10 cellular contexts compared by ENCODE assay signal in the genomic region with DNA sequence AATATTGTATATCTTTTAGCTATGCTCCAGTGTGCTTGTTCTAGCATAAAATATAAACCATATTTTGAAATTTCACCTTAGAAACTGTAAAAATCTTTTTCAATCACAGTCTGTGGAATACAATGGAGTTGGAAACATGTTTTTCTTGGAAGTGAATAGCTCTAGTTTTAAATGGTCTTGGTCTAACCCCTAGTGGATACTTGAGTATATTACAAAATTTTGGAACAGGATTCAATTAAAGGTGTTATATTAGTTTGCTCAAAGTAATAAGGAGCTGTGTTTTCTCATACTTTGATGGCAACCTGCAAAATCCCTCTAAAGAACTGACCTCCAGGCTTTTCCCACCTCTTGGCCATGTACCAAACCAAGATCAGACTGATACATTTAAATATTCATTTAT. TPM values are rescaled to one million over a fixed set of nuclear protein-coding genes. Genes with fewer than 3 reads are reported as not detected.
DNase-seq lines count a peak whose midpoint lies in the region; ATAC-seq and TF ChIP-seq lines count a peak whose summit lies in the region.
"Had no signal": no experiment of that assay in that cellular context is flagged by ENCODE, and none has a peak within 500 bp of the region (broad histone marks: within the 10 kb centered on the region; RNA-seq: fewer than 3 reads in every experiment).

No MANE protein-coding gene starts in this region.

- peak; percentile 22 for TF ChIP-seq CTCF in left ventricle myocardium inferior (IDR thresholded peaks at IDR 0.05; ENCODE audit: borderline replicate concordance)
- TF ChIP-seq CTCF in right atrium auricular region (IDR thresholded peaks at IDR 0.05): peak in 1 of 2 donors; percentile 35
- no peak for TF ChIP-seq CTCF in RWPE1 (conservative IDR thresholded peaks at IDR 0.05; ENCODE audit: low read depth)
- peak in 3 of 4 experiments; percentile 8 to 33 (median 21) for TF ChIP-seq CTCF in gastroesophageal sphincter (IDR thresholded peaks at IDR 0.05)
- TF ChIP-seq CTCF in stomach (IDR thresholded peaks at IDR 0.05): peak in 2 of 7 experiments; percentile 15 to 18

- no peak for TF ChIP-seq POLR2A in gastroesophageal sphincter (IDR thresholded peaks at IDR 0.05)
- TF ChIP-seq POLR2A in stomach (IDR thresholded peaks at IDR 0.05): no peak

- H3K4me1 Mint-ChIP-seq in CD8-positive, alpha-beta memory T cell: no peaks in the 10 kb centered on the region

- no peak overlapping the region for H3K27ac Mint-ChIP-seq in CD8-positive, alpha-beta memory T cell

- H3K27me3 ChIP-seq in left ventricle myocardium inferior (ENCODE audit: low read depth): no peaks in the 10 kb centered on the region
- H3K27me3 ChIP-seq in right atrium auricular region: no peaks in the 10 kb centered on the region
- H3K27me3 ChIP-seq in gastroesophageal sphincter: no peaks in the 10 kb centered on the region
- H3K27me3 ChIP-seq in stomach: no peaks in the 10 kb centered on the region
- H3K27me3 ChIP-seq in CD8-positive, alpha-beta memory T cell (ENCODE audit: insufficient read depth, low read length, poor library complexity, severe bottlenecking): no peaks in the 10 kb centered on the region
- H3K27me3 ChIP-seq: ovary had no signal

- H3K9me3 ChIP-seq in left ventricle myocardium inferior (replicated peaks) (no peaks in the 10 kb centered on the region), right atrium auricular region (no peaks in the 10 kb centered on the region), gastroesophageal sphincter (no peaks in the 10 kb centered on the region), stomach (no peaks in the 10 kb centered on the region)
- H3K9me3 ChIP-seq in CD8-positive, alpha-beta memory T cell (ENCODE audit: low read length): no peaks in the 10 kb centered on the region
- H3K9me3 ChIP-seq: ovary had no signal

- H3K36me3 ChIP-seq in left ventricle myocardium inferior (no peaks in the 10 kb centered on the region), right atrium auricular region (no peaks in the 10 kb centered on the region), gastroesophageal sphincter (no peaks in the 10 kb centered on the region), stomach (peaks cover 0 to 16% (median 0%) of the 10 kb centered on the region in 4 donors)
- no peaks in the 10 kb centered on the region for H3K36me3 ChIP-seq in CD8-positive, alpha-beta memory T cell (ENCODE audit: insufficient read depth, low read length)
- H3K36me3 ChIP-seq: ovary had no signal

- no peak for TF ChIP-seq EP300 in gastroesophageal sphincter (IDR thresholded peaks at IDR 0.05)
- no peak for TF ChIP-seq EP300 in stomach (IDR thresholded peaks at IDR 0.05)

- H3K4me1 ChIP-seq in left ventricle myocardium inferior (no peaks in the 10 kb centered on the region), right atrium auricular region (no peaks in the 10 kb centered on the region), gastroesophageal sphincter (no peaks in the 10 kb centered on the region), stomach (no peaks in the 10 kb centered on the region)
- H3K4me1 ChIP-seq in CD8-positive, alpha-beta memory T cell (ENCODE audit: insufficient read depth, low read length): no peaks in the 10 kb centered on the region

- no peaks in the 10 kb centered on the region for H3K27me3 Mint-ChIP-seq in CD8-positive, alpha-beta memory T cell

- H3K4me3 ChIP-seq in left ventricle myocardium inferior (no peak overlapping the region), right atrium auricular region (no peak overlapping the region), gastroesophageal sphincter (no peak overlapping the region), stomach (no peak overlapping the region)
- no peak overlapping the region for H3K4me3 ChIP-seq in CD8-positive, alpha-beta memory T cell (ENCODE audit: low read length)
- H3K4me3 ChIP-seq: ovary had no signal

- POLR2A ChIA-PET in RWPE1 (lab: Yijun Ruan, JAX; ENCODE audit: low non-redundant PET): no interaction called here
- POLR2A ChIA-PET in CD8-positive, alpha-beta memory T cell (lab: Charles Lee): no interaction called here

- DNase-seq in left ventricle myocardium inferior (no peak), right atrium auricular region (ENCODE audit: low spot score) (no peak), RWPE1 (ENCODE audit: low spot score) (peak; percentile 6), NCI-H2227 (lab: John Stamatoyannopoulos, UW; ENCODE audit: unreplicated experiment) (no peak), stomach (no peak), NCI-H1048 (lab: John Stamatoyannopoulos, UW) (no peak)
- no peak for DNase-seq in CD8-positive, alpha-beta memory T cell
- DNase-seq: COR-L47, ovary had no signal

- intact Hi-C loops in left ventricle myocardium inferior (cut with micrococcal nuclease): no loop called here
- intact Hi-C loops in stomach (cut with DNase I; ENCODE audit: low total_unique reads): no loop called here

- no peak overlapping the region for H3K4me3 Mint-ChIP-seq in CD8-positive, alpha-beta memory T cell

- H3K9me3 Mint-ChIP-seq in CD8-positive, alpha-beta memory T cell: no peaks in the 10 kb centered on the region

- H3K36me3 Mint-ChIP-seq in CD8-positive, alpha-beta memory T cell: peaks cover 0 to 46% (median 11%) of the 10 kb centered on the region in 3 donors

- no peak overlapping the region for H3K27ac ChIP-seq in left ventricle myocardium inferior (replicated peaks)
- H3K27ac ChIP-seq in right atrium auricular region: no peak overlapping the region
- H3K27ac ChIP-seq in RWPE1: no peak overlapping the region
- H3K27ac ChIP-seq in gastroesophageal sphincter: no peak overlapping the region
- no peak overlapping the region for H3K27ac ChIP-seq in stomach
- no peak overlapping the region for H3K27ac ChIP-seq in CD8-positive, alpha-beta memory T cell (ENCODE audit: low read depth, low read length)
- H3K27ac ChIP-seq: ovary had no signal

- no peak for ATAC-seq in gastroesophageal sphincter

- CTCF ChIA-PET in RWPE1 (lab: Yijun Ruan, JAX): interaction anchor here (0.6 to 0.7 kb wide), 3 partner anchors 68 to 230 kb away, joined by 3 to 4 read pairs (median 4); no protein-coding TSS in a partner anchor
- CTCF ChIA-PET in CD8-positive, alpha-beta memory T cell (lab: Charles Lee): interaction anchor here (1.0 to 1.8 kb wide), 4 partner anchors 17 to 227 kb away, joined by 3 to 5 read pairs (median 3); a partner anchor contains a TSS

RNA-seq across cellular contexts. Expression of a gene that starts 48.2 kb away (rescaled TPM):
- total RNA-seq in left ventricle myocardium inferior (0.80 TPM), right atrium auricular region (1 to 10 TPM; 2.7 to 4.7 TPM), gastroesophageal sphincter (10 to 100 TPM; 11.8 to 18.0 (median 16.0) TPM), stomach (10 to 100 TPM in 3 of 5 donors, 1 to 10 TPM in 2; 3.6 to 34.0 (median 12.0) TPM)
- polyA plus RNA-seq in stomach: 10 to 100 TPM in 1 of 3 donors, 1 to 10 TPM in 2; 8.1 to 12.8 (median 8.5) TPM
- 10 to 100 TPM; 52.0 to 52.4 TPM for total RNA-seq in CD8-positive, alpha-beta memory T cell
- 52.5 TPM for polyA plus RNA-seq in CD8-positive, alpha-beta memory T cell

RNA-seq across cellular contexts. Expression of a gene that starts 56.6 kb away (rescaled TPM):
- total RNA-seq in left ventricle myocardium inferior (0.14 TPM), right atrium auricular region (not detected), gastroesophageal sphincter (not detected), stomach (not detected)
- not detected for polyA plus RNA-seq in stomach
- total RNA-seq in CD8-positive, alpha-beta memory T cell: not detected
- polyA plus RNA-seq in CD8-positive, alpha-beta memory T cell: not detected
